ENCODE assay signal across 13 cellular contexts in genomic region chr16:708019-708418, GRCh38. TPM values are rescaled to one million over a fixed set of nuclear protein-coding genes. Genes with fewer than 3 reads are reported as not detected.
A peak's percentile ranks its signal among the peaks of the same experiment; 100 is the strongest.
DNase-seq lines count a peak whose midpoint lies in the region; TF ChIP-seq lines count a peak whose summit lies in the region.
"Had no signal": no experiment of that assay in that cellular context is flagged by ENCODE, and none has a peak within 500 bp of the region (broad histone marks: within the 10 kb centered on the region; RNA-seq: fewer than 3 reads in every experiment).

No MANE protein-coding gene starts in this region.

- no peak overlapping the region for H4K8ac ChIP-seq in trophoblast cell (ENCODE audit: low read depth, low read length)

- peaks cover 5% of the 10 kb centered on the region for H3F3A ChIP-seq in neural cell (ENCODE audit: insufficient read depth, low read length, poor library complexity, severe bottlenecking)

- H3K27ac ChIP-seq in RWPE1 (peak overlapping the region; percentile 87), neural cell (ENCODE audit: low read length) (peak overlapping the region; percentile 99), trophoblast cell (ENCODE audit: low read depth, low read length) (no peak overlapping the region)
- H3K27ac ChIP-seq: SK-N-MC had no signal

- H3K4me2 ChIP-seq in neural cell (ENCODE audit: low read length) (no peak overlapping the region), trophoblast cell (ENCODE audit: low read length) (no peak overlapping the region)

- H3K27me3 ChIP-seq in neural cell (ENCODE audit: insufficient read depth, low read depth, low read length) (peaks cover 4% of the 10 kb centered on the region), trophoblast cell (ENCODE audit: insufficient read depth, low read length) (peaks cover 33% of the 10 kb centered on the region)

- H3K4me1 Mint-ChIP-seq in brain: peaks cover 62% of the 10 kb centered on the region

- no peak overlapping the region for H3K14ac ChIP-seq in trophoblast cell (ENCODE audit: low read length)

- H3K9ac ChIP-seq in neural cell (ENCODE audit: low read length) (peak overlapping the region; percentile 94), trophoblast cell (ENCODE audit: low read length) (no peak overlapping the region)

- peaks cover 0 to 2% of the 10 kb centered on the region in 2 experiments for H3K4me1 ChIP-seq in trophoblast cell (ENCODE audit: control insufficient read depth in 1 of 2, insufficient read depth in 2 of 2, low read length in 2 of 2)

- peaks cover 0 to 2% (median 0%) of the 10 kb centered on the region in 5 experiments for H3K9me3 Mint-ChIP-seq in brain

- H3K36me3 Mint-ChIP-seq in brain: no peaks in the 10 kb centered on the region

- H3K23ac ChIP-seq in trophoblast cell (ENCODE audit: low read length): no peak overlapping the region

- peaks cover 12% of the 10 kb centered on the region for H3K27me3 Mint-ChIP-seq in brain

- H3K4ac ChIP-seq in trophoblast cell (ENCODE audit: low read depth, low read length): no peak overlapping the region

- TF ChIP-seq CTCF in RWPE1 (conservative IDR thresholded peaks at IDR 0.05; ENCODE audit: low read depth): no peak
- TF ChIP-seq CTCF in brain (conservative IDR thresholded peaks at IDR 0.05): no peak
- no peak for TF ChIP-seq CTCF in neural cell (IDR thresholded peaks at IDR 0.05; ENCODE audit: poor library complexity, severe bottlenecking)

- POLR2A ChIA-PET in RWPE1 (lab: Yijun Ruan, JAX; ENCODE audit: low non-redundant PET): interaction anchor here (2.0 kb wide), 1 partner anchor 12 kb away, joined by 9 read pairs; no protein-coding TSS in a partner anchor

- peaks cover 12% of the 10 kb centered on the region for H4K20me1 ChIP-seq in neural cell (ENCODE audit: insufficient read depth)

- H4K91ac ChIP-seq in trophoblast cell (ENCODE audit: low read depth, low read length): no peak overlapping the region

- H3K79me1 ChIP-seq in trophoblast cell (ENCODE audit: low read length): no peaks in the 10 kb centered on the region

- TF ChIP-seq EP300 in neural cell (conservative IDR thresholded peaks at IDR 0.05; ENCODE audit: poor library complexity, severe bottlenecking): no peak

- H2BK5ac ChIP-seq in trophoblast cell (ENCODE audit: low read depth, low read length, poor library complexity): no peak overlapping the region

- DNase-seq in RWPE1 (ENCODE audit: low spot score) (no peak), amygdala (lab: John Stamatoyannopoulos, UW) (no peak), trophoblast cell (no peak)
- DNase-seq: GOT3, NCI-H1105 treated with DMSO at 0.1 percent for 48 hours, NCI-H1694 treated with DMSO at 0.1 percent for 48 hours, NCI-H510A, NCI-H774, OCI-M1, SHP77 had no signal

- no peak overlapping the region for H2AFZ ChIP-seq in neural cell (ENCODE audit: low read depth, low read length)
- H2AFZ ChIP-seq in trophoblast cell (ENCODE audit: insufficient read depth, low read length, poor library complexity): no peak overlapping the region

- no peak overlapping the region for H2BK12ac ChIP-seq in trophoblast cell (ENCODE audit: low read length)

- no peaks in the 10 kb centered on the region for H3K36me3 ChIP-seq in neural cell (ENCODE audit: insufficient read depth, low read length)
- H3K36me3 ChIP-seq in trophoblast cell (ENCODE audit: control insufficient read depth in 1 of 2, insufficient read depth in 2 of 2, low read length in 2 of 2): no peaks in the 10 kb centered on the region

- H2AK5ac ChIP-seq in trophoblast cell (ENCODE audit: low read length): no peak overlapping the region

- H3K27ac Mint-ChIP-seq in brain: peak overlapping the region; percentile 27 to 99 (median 98)

- TF ChIP-seq RAD21 in neural cell (conservative IDR thresholded peaks at IDR 0.05): no peak

- no peak overlapping the region for H2BK120ac ChIP-seq in trophoblast cell (ENCODE audit: insufficient read depth, low read length, poor library complexity)

- no peak overlapping the region for H3K18ac ChIP-seq in trophoblast cell (ENCODE audit: low read length)

- no peak overlapping the region for H4K12ac ChIP-seq in trophoblast cell (ENCODE audit: low read depth, low read length)

- WGBS in trophoblast cell (ENCODE audit: extremely low coverage, insufficient coverage, insufficient read length): no CpG with 5 or more reads among the region's 3 CpGs

- CTCF ChIA-PET in RWPE1 (lab: Yijun Ruan, JAX): interaction anchor here (0.7 to 1.1 kb wide), 2 partner anchors 77 to 767 kb away, joined by 4 to 5 read pairs; no protein-coding TSS in a partner anchor

- no peaks in the 10 kb centered on the region for H3K9me2 ChIP-seq in neural cell (ENCODE audit: insufficient read depth, low read length)

- H3K4me3 Mint-ChIP-seq in brain: peak overlapping the region; percentile 30 to 68 (median 54)

- H3K9me3 ChIP-seq in neural cell (ENCODE audit: low read length) (no peaks in the 10 kb centered on the region), trophoblast cell (ENCODE audit: insufficient read depth, low read depth, low read length) (peaks cover 7% of the 10 kb centered on the region)

- H3K4me3 ChIP-seq in neural cell (ENCODE audit: low read length): no peak overlapping the region
- no peak overlapping the region for H3K4me3 ChIP-seq in trophoblast cell (ENCODE audit: low read depth, low read length)
- H3K4me3 ChIP-seq: SK-N-MC had no signal

- peaks cover 32% of the 10 kb centered on the region for H3K79me2 ChIP-seq in neural cell (replicated peaks; ENCODE audit: insufficient read depth, low read length)
- no peaks in the 10 kb centered on the region for H3K79me2 ChIP-seq in trophoblast cell (ENCODE audit: control insufficient read depth, insufficient read depth, low read length, poor library complexity)

TF ChIP-seq in neural cell, 6 proteins besides CTCF, POLR2A, EP300 and RAD21:
- no peak for TF ChIP-seq EZH2 (IDR thresholded peaks at IDR 0.05; ENCODE audit: borderline replicate concordance, insufficient read depth, low read length, poor library complexity, severe bottlenecking)
- TF ChIP-seq REST (IDR thresholded peaks at IDR 0.05; ENCODE audit: borderline replicate concordance): no peak
- no peak for TF ChIP-seq SMC3 (conservative IDR thresholded peaks at IDR 0.05; ENCODE audit: poor library complexity)
- no peak for TF ChIP-seq MXI1 (conservative IDR thresholded peaks at IDR 0.05; ENCODE audit: poor library complexity, severe bottlenecking)
- TF ChIP-seq POLR2AphosphoS5 (IDR thresholded peaks at IDR 0.05): no peak
- TF ChIP-seq TAF1 (IDR thresholded peaks at IDR 0.05; ENCODE audit: low read depth): no peak

RNA-seq across cellular contexts. Expression of gene FBXL16, which starts 2.4 kb away (rescaled TPM):
- polyA plus RNA-seq in brain (ENCODE audit: insufficient read depth, low read depth, low replicate concordance): 188 TPM
- polyA plus RNA-seq in neural cell: 3.4 and 6.1 TPM in 2 replicates
- 8.0 and 10.8 TPM in 2 replicates for polyA minus RNA-seq in neural cell
- 0.81 and 0.83 TPM in 2 replicates for polyA plus RNA-seq in trophoblast cell (2013)

RNA-seq across cellular contexts. Expression of gene METRN, which starts 6.9 kb away (rescaled TPM):
- 125 TPM for polyA plus RNA-seq in brain (ENCODE audit: insufficient read depth, low read depth, low replicate concordance)
- polyA plus RNA-seq in neural cell: 37.6 and 56.1 TPM in 2 replicates
- polyA minus RNA-seq in neural cell: 16.4 and 20.0 TPM in 2 replicates
- polyA plus RNA-seq in trophoblast cell (2013): 5.9 and 6.1 TPM in 2 replicates

RNA-seq across cellular contexts. Expression of gene ANTKMT, which starts 12.9 kb away (rescaled TPM):
- polyA plus RNA-seq in brain (ENCODE audit: insufficient read depth, low read depth, low replicate concordance) (37.7 TPM), neural cell (73.4 and 98.7 TPM in 2 replicates)
- polyA minus RNA-seq in neural cell: 10.5 and 18.7 TPM in 2 replicates
- 17.0 and 18.0 TPM in 2 replicates for polyA plus RNA-seq in trophoblast cell (2013)

RNA-seq across cellular contexts. Expression of gene WDR24, which starts 17.8 kb away (rescaled TPM):
- 24.5 TPM for polyA plus RNA-seq in brain (ENCODE audit: insufficient read depth, low read depth, low replicate concordance)
- polyA plus RNA-seq in neural cell: 23.0 and 28.8 TPM in 2 replicates
- 12.4 and 12.6 TPM in 2 replicates for polyA minus RNA-seq in neural cell
- polyA plus RNA-seq in trophoblast cell (2013): 8.8 and 9.1 TPM in 2 replicates

RNA-seq across cellular contexts. Expression of gene CCDC78, which starts 18.2 kb away (rescaled TPM):
- polyA plus RNA-seq in brain (ENCODE audit: insufficient read depth, low read depth, low replicate concordance) (0.39 TPM), neural cell (8.8 and 10.7 TPM in 2 replicates)
- polyA minus RNA-seq in neural cell: 3.6 and 5.8 TPM in 2 replicates
- 0.86 and 1.3 TPM in 2 replicates for polyA plus RNA-seq in trophoblast cell (2013)

Comparison
In these comparisons a context has a peak if more than half of its experiments do, and no peak if none do; other contexts are left out.
1. RNA of gene FBXL16, which starts 2.4 kb away (polyA plus RNA-seq): 188 TPM in brain (single experiment); 3.4 to 6.1 TPM in neural cell; every median in the first group is over 10 times any median in the second.